Comparison of ENCODE assay signal across 7 cellular contexts in the genomic region with DNA sequence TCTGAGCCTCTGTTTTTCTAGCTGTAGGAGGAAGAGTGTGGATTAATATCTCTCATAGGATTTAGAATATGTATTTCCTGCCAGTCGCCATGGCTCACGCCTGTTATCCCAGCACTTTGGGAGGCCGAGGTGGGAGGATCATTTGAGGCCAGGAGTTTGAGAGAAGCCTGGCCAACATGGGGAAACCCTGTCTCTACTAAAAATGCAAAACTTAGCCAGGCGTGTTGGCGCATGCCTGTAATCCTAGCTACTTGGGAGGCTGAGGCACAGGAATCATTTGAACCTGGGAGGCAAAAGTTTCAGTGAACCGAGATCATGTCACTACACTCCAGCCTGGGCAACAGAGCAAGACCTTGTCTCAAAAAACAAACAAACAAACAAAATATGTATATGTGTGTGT.
DNase-seq lines count a peak whose midpoint lies in the region; ATAC-seq, FAIRE-seq and TF ChIP-seq lines count a peak whose summit lies in the region.
"Not testable (repeated sequence)": the region's sequence is repeated elsewhere in the genome, so short reads cannot be mapped to it uniquely, and the experiment has no call there.

No MANE protein-coding gene starts in this region.

- not testable (repeated sequence) for H3K27ac ChIP-seq in GM23338 (ENCODE audit: low read depth); astrocyte (ENCODE audit: low read depth, low read length); trophoblast cell (ENCODE audit: low read depth, low read length)
- H3K27ac ChIP-seq in PC-3 (ENCODE audit: low read length) (peak overlapping the region; percentile 24; the same call in 1 of the 2 replicates), keratinocyte (ENCODE audit: control insufficient read depth, insufficient read depth, low read length) (peak overlapping the region; percentile 92), subcutaneous abdominal adipose tissue (ENCODE audit: low read depth, low read length) (peak overlapping the region; percentile 75)

- intact Hi-C loops in PC-3 (cut with micrococcal nuclease): not testable (repeated sequence)

- H3K4me3 ChIP-seq in GM23338; PC-3 (ENCODE audit: low read length); astrocyte (ENCODE audit: insufficient read depth, low read depth, low read length); epithelial cell of esophagus (ENCODE audit: low read length); keratinocyte (ENCODE audit: control insufficient read depth in 2 of 3, extremely low read depth in 1 of 3, insufficient read depth in 2 of 3, low read depth in 1 of 3, low read length in 3 of 3); trophoblast cell (ENCODE audit: low read depth, low read length); subcutaneous abdominal adipose tissue (ENCODE audit: low read depth in 1 of 5, low read length in 5 of 5): not testable (repeated sequence)

- H2AK5ac ChIP-seq in trophoblast cell (ENCODE audit: low read length): not testable (repeated sequence)

- H3K27me3 ChIP-seq in GM23338 (ENCODE audit: insufficient read depth); PC-3 (ENCODE audit: low read length); astrocyte (ENCODE audit: insufficient read depth, low read length); keratinocyte (ENCODE audit: control insufficient read depth, extremely low read depth, insufficient read depth, low read length); trophoblast cell (ENCODE audit: insufficient read depth, low read length); subcutaneous abdominal adipose tissue (ENCODE audit: control insufficient read depth in 5 of 5, insufficient read depth in 4 of 5, low read length in 5 of 5): not testable (repeated sequence)

- not testable (repeated sequence) for BruUV-seq in PC-3 (replicated peaks; lab: Mats Ljungman, UMichigan)

- not testable (repeated sequence) for TF ChIP-seq CTCF in GM23338 (conservative IDR thresholded peaks at IDR 0.05; ENCODE audit: low read depth in 2 of 2); PC-3 (conservative IDR thresholded peaks at IDR 0.05; ENCODE audit: low read depth, low read length); astrocyte (IDR thresholded peaks at IDR 0.05; ENCODE audit: insufficient read depth, low read depth, low read length); epithelial cell of esophagus (IDR thresholded peaks at IDR 0.05; ENCODE audit: insufficient read depth, low read depth, low read length, missing control alignments); keratinocyte (optimal IDR thresholded peaks at IDR 0.05 in 1 of 3, IDR thresholded peaks at IDR 0.05 in 1 of 3, conservative IDR thresholded peaks at IDR 0.05 in 1 of 3; ENCODE audit: extremely low read depth in 1 of 3, insufficient read depth in 2 of 3, low read length in 3 of 3)

- FAIRE-seq in astrocyte (lab: Jason Lieb, UNC); keratinocyte (lab: Jason Lieb, UNC): not testable (repeated sequence)

- not testable (repeated sequence) for H3K4me2 ChIP-seq in GM23338; PC-3 (ENCODE audit: low read length); trophoblast cell (ENCODE audit: low read length)
- H3K4me2 ChIP-seq in astrocyte (ENCODE audit: low read length) (peak overlapping the region; percentile 44), keratinocyte (ENCODE audit: control insufficient read depth, extremely low read depth, insufficient read depth, low read depth, low read length) (peak overlapping the region; percentile 71)

- CTCF ChIA-PET in PC-3 (lab: Charles Lee): not testable (repeated sequence)

- peak overlapping the region; percentile 15 for H4K91ac ChIP-seq in trophoblast cell (ENCODE audit: low read depth, low read length)

- not testable (repeated sequence) for H3K4me1 ChIP-seq in GM23338 (ENCODE audit: insufficient read depth); trophoblast cell (ENCODE audit: control insufficient read depth in 1 of 2, insufficient read depth in 2 of 2, low read length in 2 of 2)
- peaks cover 32% of the 10 kb centered on the region for H3K4me1 ChIP-seq in PC-3 (ENCODE audit: insufficient read depth, low read length)
- peaks cover 23% of the 10 kb centered on the region for H3K4me1 ChIP-seq in astrocyte (ENCODE audit: insufficient read depth, low read length)
- H3K4me1 ChIP-seq in keratinocyte (ENCODE audit: control insufficient read depth, extremely low read depth, insufficient read depth, low read length): peaks cover 32% of the 10 kb centered on the region
- H3K4me1 ChIP-seq in subcutaneous abdominal adipose tissue (ENCODE audit: control insufficient read depth in 5 of 5, insufficient read depth in 5 of 5, low read length in 5 of 5): peaks cover 7 to 77% (median 63%) of the 10 kb centered on the region in 5 donors

- not testable (repeated sequence) for H3K9me3 ChIP-seq in PC-3 (ENCODE audit: low read length); astrocyte (ENCODE audit: insufficient read depth, low read depth, low read length); keratinocyte (ENCODE audit: control insufficient read depth, low read depth, low read length); trophoblast cell (ENCODE audit: insufficient read depth, low read depth, low read length); subcutaneous abdominal adipose tissue (ENCODE audit: control insufficient read depth in 5 of 5, low read length in 5 of 5)

- dilution Hi-C loops in keratinocyte (cut with MboI; ENCODE audit: extremely low pct_ligation_motif_present, low sequenced_read_pairs): not testable (repeated sequence)

- H3K9me2 ChIP-seq in GM23338 (ENCODE audit: insufficient read depth); PC-3 (replicated peaks; ENCODE audit: low read length): not testable (repeated sequence)

- H3K9ac ChIP-seq in PC-3 (ENCODE audit: low read length); astrocyte (ENCODE audit: low read length); trophoblast cell (ENCODE audit: low read length): not testable (repeated sequence)
- H3K9ac ChIP-seq in keratinocyte (ENCODE audit: control insufficient read depth, extremely low read depth, insufficient read depth, low read length) (peak overlapping the region; percentile 71), subcutaneous abdominal adipose tissue (ENCODE audit: low read length in 5 of 5) (peak overlapping the region in 3 of 5 donors; percentile 14 to 64 (median 36))

- not testable (repeated sequence) for H2BK120ac ChIP-seq in trophoblast cell (ENCODE audit: insufficient read depth, low read length, poor library complexity)

- not testable (repeated sequence) for H3K27me3 Mint-ChIP-seq in GM23338 (ENCODE audit: insufficient read depth, low read depth, poor library complexity)
- H3K27me3 Mint-ChIP-seq in astrocyte (ENCODE audit: low read depth, unreplicated experiment): peaks cover 24% of the 10 kb centered on the region

- H3K27ac Mint-ChIP-seq in GM23338; astrocyte (ENCODE audit: unreplicated experiment): not testable (repeated sequence)

- not testable (repeated sequence) for H4K8ac ChIP-seq in trophoblast cell (ENCODE audit: low read depth, low read length)

- DNase-seq in GM23338 (ENCODE audit: low spot score); PC-3; astrocyte (ENCODE audit: low read depth); keratinocyte (ENCODE audit: low read depth, low spot score); trophoblast cell: not testable (repeated sequence)
- peak; percentile 65 for DNase-seq in epithelial cell of esophagus (ENCODE audit: low read depth)

- not testable (repeated sequence) for H3K4ac ChIP-seq in trophoblast cell (ENCODE audit: low read depth, low read length)

- not testable (repeated sequence) for H2BK12ac ChIP-seq in trophoblast cell (ENCODE audit: low read length)

- not testable (repeated sequence) for H4K20me1 ChIP-seq in GM23338 (replicated peaks; ENCODE audit: insufficient read depth); PC-3 (ENCODE audit: low read length); astrocyte (ENCODE audit: insufficient read depth, low read length); keratinocyte (ENCODE audit: control insufficient read depth, extremely low read depth, insufficient read depth, low read length)

- H2BK5ac ChIP-seq in trophoblast cell (ENCODE audit: low read depth, low read length, poor library complexity): not testable (repeated sequence)

- not testable (repeated sequence) for H3K18ac ChIP-seq in trophoblast cell (ENCODE audit: low read length)

- not testable (repeated sequence) for H3F3A ChIP-seq in GM23338 (replicated peaks; ENCODE audit: low read depth); PC-3 (ENCODE audit: low read length, unreplicated experiment)

- not testable (repeated sequence) for H3K4me3 Mint-ChIP-seq in GM23338; astrocyte (ENCODE audit: unreplicated experiment)

- H3K36me3 ChIP-seq in GM23338 (ENCODE audit: insufficient read depth); PC-3 (ENCODE audit: low read depth, low read length); astrocyte (ENCODE audit: insufficient read depth, low read length); keratinocyte (ENCODE audit: control insufficient read depth in 2 of 2, extremely low read depth in 1 of 2, insufficient read depth in 2 of 2, low read length in 2 of 2); trophoblast cell (ENCODE audit: control insufficient read depth in 1 of 2, insufficient read depth in 2 of 2, low read length in 2 of 2); subcutaneous abdominal adipose tissue (ENCODE audit: control insufficient read depth in 5 of 5, insufficient read depth in 5 of 5, low read length in 5 of 5): not testable (repeated sequence)

- H3K79me1 ChIP-seq in trophoblast cell (ENCODE audit: low read length): not testable (repeated sequence)

- H3K14ac ChIP-seq in trophoblast cell (ENCODE audit: low read length): not testable (repeated sequence)

- H3K79me2 ChIP-seq in GM23338 (replicated peaks; ENCODE audit: insufficient read depth); PC-3 (ENCODE audit: low read length); astrocyte (ENCODE audit: insufficient read depth, low read length); keratinocyte (ENCODE audit: control insufficient read depth, insufficient read depth, low read length); trophoblast cell (ENCODE audit: control insufficient read depth, insufficient read depth, low read length, poor library complexity): not testable (repeated sequence)

- ATAC-seq in GM23338, PC-3: not testable (repeated sequence)

- H3K4me1 Mint-ChIP-seq in GM23338: not testable (repeated sequence)
- H3K4me1 Mint-ChIP-seq in astrocyte (ENCODE audit: low read depth, unreplicated experiment): peaks cover 14% of the 10 kb centered on the region

- H3K9me3 Mint-ChIP-seq in GM23338; astrocyte (ENCODE audit: unreplicated experiment): not testable (repeated sequence)

- not testable (repeated sequence) for H3K36me3 Mint-ChIP-seq in GM23338 (ENCODE audit: low read depth); astrocyte (ENCODE audit: low read depth, unreplicated experiment)

- H2AFZ ChIP-seq in GM23338: peak overlapping the region; percentile 28; the same call in 1 of the 2 replicates
- not testable (repeated sequence) for H2AFZ ChIP-seq in PC-3 (ENCODE audit: low read length); astrocyte (ENCODE audit: low read depth, low read length); keratinocyte (ENCODE audit: control insufficient read depth, low read length); trophoblast cell (ENCODE audit: insufficient read depth, low read length, poor library complexity)

- not testable (repeated sequence) for H3K23ac ChIP-seq in trophoblast cell (ENCODE audit: low read length)

- WGBS in trophoblast cell (ENCODE audit: extremely low coverage, insufficient coverage, insufficient read length): no CpG with 5 or more reads among the region's 6 CpGs

- H3K9me1 ChIP-seq in keratinocyte (ENCODE audit: control insufficient read depth, extremely low read depth, insufficient read depth, low read length): not testable (repeated sequence)

- POLR2A ChIA-PET in PC-3 (lab: Charles Lee; ENCODE audit: unreplicated experiment): not testable (repeated sequence)

- not testable (repeated sequence) for H4K12ac ChIP-seq in trophoblast cell (ENCODE audit: low read depth, low read length)
